10 cellular contexts compared by ENCODE assay signal in genomic region chr13:40485611-40486517, GRCh38.
DNase-seq lines count a peak whose midpoint lies in the region; ATAC-seq and TF ChIP-seq lines count a peak whose summit lies in the region.
"Had no signal": no experiment of that assay in that cellular context is flagged by ENCODE, and none has a peak within 500 bp of the region (broad histone marks: within the 10 kb centered on the region; RNA-seq: fewer than 3 reads in every experiment).

No MANE protein-coding gene starts in this region.

- H3K4me1 ChIP-seq in Peyer's patch, result peaks cover 0 to 3% (median 0%) of the 10 kb centered on the region in 4 donors
- H3K4me1 ChIP-seq in hepatocyte (ENCODE audit: insufficient read depth), result no peaks in the 10 kb centered on the region

- H2AFZ ChIP-seq in hepatocyte, result no peak overlapping the region

- no peak for TF ChIP-seq POLR2A in Peyer's patch (IDR thresholded peaks at IDR 0.05)

- H3K27ac ChIP-seq in Peyer's patch (peak overlapping the region in 3 of 4 donors; percentile 23 to 64 (median 56)), hepatocyte (no peak overlapping the region)
- H3K27ac ChIP-seq: esophagus muscularis mucosa, SK-N-MC had no signal

- TF ChIP-seq CTCF in Peyer's patch (IDR thresholded peaks at IDR 0.05) (no peak), hepatocyte (IDR thresholded peaks at IDR 0.05; ENCODE audit: poor library complexity) (no peak)

- ATAC-seq in GM18502 (IDR thresholded peaks at IDR 0.05; ENCODE audit: poor library complexity, unreplicated experiment), result peak; percentile 70

- H3K27me3 ChIP-seq in Peyer's patch, result no peaks in the 10 kb centered on the region
- peaks cover 7% of the 10 kb centered on the region for H3K27me3 ChIP-seq in hepatocyte
- H3K27me3 ChIP-seq: esophagus muscularis mucosa had no signal

- no peaks in the 10 kb centered on the region for H3K79me2 ChIP-seq in hepatocyte

- 84% methylated on average over 12 of the region's 12 CpGs for WGBS in hepatocyte (ENCODE audit: low lambda C conversion rate, missing lambda C conversion rate)

- H3K9me2 ChIP-seq in hepatocyte (replicated peaks; ENCODE audit: insufficient read depth), result no peaks in the 10 kb centered on the region

- H3K4me3 ChIP-seq in Peyer's patch (no peak overlapping the region), hepatocyte (no peak overlapping the region)
- H3K4me3 ChIP-seq: esophagus muscularis mucosa, SK-N-MC had no signal

- H3K36me3 ChIP-seq in Peyer's patch (no peaks in the 10 kb centered on the region), hepatocyte (replicated peaks; ENCODE audit: insufficient read depth, low read depth) (no peaks in the 10 kb centered on the region)
- H3K36me3 ChIP-seq: esophagus muscularis mucosa had no signal

- DNase-seq in Peyer's patch (peak in 2 of 3 donors; percentile 52 to 65), dermis blood vessel endothelial cell (no peak), DMS153 (lab: John Stamatoyannopoulos, UW) (no peak), NCI-H774 (lab: John Stamatoyannopoulos, UW) (no peak), hepatocyte (ENCODE audit: low spot score) (no peak)
- peak; percentile 67 for DNase-seq in activated effector memory CD4-positive, alpha-beta T cell treated with Interleukin-2 at 50 U/mL for 16 hours
- DNase-seq in stimulated activated CD4-positive, alpha-beta T cell treated with anti-CD3 and anti-CD28 coated beads, Interleukin-1b, Interleukin-23, amount 100 ng/mL, for 4 hours (ENCODE audit: low read depth in 2 of 2), result peak; percentile 37 to 49

- H3K9me3 ChIP-seq in Peyer's patch, result no peaks in the 10 kb centered on the region
- no peaks in the 10 kb centered on the region for H3K9me3 ChIP-seq in hepatocyte (ENCODE audit: low read depth)
- H3K9me3 ChIP-seq: esophagus muscularis mucosa had no signal

- H3K4me2 ChIP-seq in hepatocyte, result no peak overlapping the region

- H4K20me1 ChIP-seq in hepatocyte (ENCODE audit: insufficient read depth, poor library complexity, severe bottlenecking), result no peaks in the 10 kb centered on the region

Comparison
In these comparisons a context has a peak if more than half of its experiments do, and no peak if none do; other contexts are left out.
1. DNase-seq: peak in Peyer's patch (2 of 3), activated effector memory CD4-positive, alpha-beta T cell treated with Interleukin-2 at 50 U/mL for 16 hours (single experiment) and stimulated activated CD4-positive, alpha-beta T cell treated with anti-CD3 and anti-CD28 coated beads, Interleukin-1b, Interleukin-23, amount 100 ng/mL, for 4 hours (2 of 2); none in dermis blood vessel endothelial cell (single experiment), DMS153 (single experiment), NCI-H774 (single experiment) and hepatocyte (single experiment).